Comparison of ENCODE assay signal across 1 cellular context in the genomic region with DNA sequence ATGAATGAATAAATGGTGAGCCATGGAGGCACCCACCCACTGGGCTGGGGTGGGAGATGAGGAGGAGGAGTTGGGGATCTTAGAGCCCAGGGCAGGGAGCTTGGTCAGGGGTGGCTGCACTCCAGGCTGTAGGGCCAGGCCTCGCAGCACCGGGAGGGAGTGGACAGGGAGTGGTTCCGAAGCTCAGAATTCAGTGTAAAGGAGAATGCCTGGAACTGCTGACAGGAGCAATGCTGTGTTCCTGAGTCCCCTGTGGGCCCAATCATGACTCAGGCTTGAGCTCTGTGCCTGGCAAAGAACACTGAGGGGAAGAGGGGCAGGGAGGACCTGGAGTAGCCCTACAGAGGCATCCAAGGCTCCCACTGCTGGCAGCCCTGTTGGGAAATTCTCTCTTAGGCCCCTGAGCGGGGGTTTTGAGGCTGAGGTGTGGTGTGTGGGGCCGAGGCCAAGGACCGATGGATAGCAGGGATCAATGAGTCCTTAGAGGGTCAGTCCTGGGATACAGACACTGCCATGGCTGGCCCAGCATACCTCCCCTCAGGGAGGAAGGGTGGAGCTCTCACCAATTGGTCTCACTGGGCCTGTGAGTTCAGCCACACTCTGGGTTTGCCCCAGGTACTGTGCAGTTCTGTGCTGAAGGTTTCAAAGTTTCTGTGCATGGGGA.
TF ChIP-seq lines count a peak whose summit lies in the region.

No MANE protein-coding gene starts in this region.

TF ChIP-seq in HepG2, 621 proteins besides CTCF, POLR2A, EP300 and RAD21:
- TF ChIP-seq SMAD1 (CRISPR knock-in tag; IDR thresholded peaks at IDR 0.05; ENCODE audit: borderline replicate concordance, low read depth) (no peak), ZNF790 (CRISPR knock-in tag; IDR thresholded peaks at IDR 0.05; ENCODE audit: borderline replicate concordance) (0 out of 2 replicates have a peak, but pooled peaks have one; percentile 22), KDM5B (CRISPR knock-in tag; IDR thresholded peaks at IDR 0.05; ENCODE audit: borderline replicate concordance) (0 out of 2 replicates have a peak, but pooled peaks have one; percentile 31), BORCS8-MEF2B (CRISPR knock-in tag; IDR thresholded peaks at IDR 0.05) (0 out of 2 replicates have a peak, but pooled peaks have one; percentile 53), AGO2 (optimal IDR thresholded peaks at IDR 0.05; ENCODE audit: low read depth, low read length) (peak; percentile 29), ZBTB34 (CRISPR knock-in tag; IDR thresholded peaks at IDR 0.05) (peak; percentile 27; the same call in 1 of the 2 replicates), ARID4A (CRISPR knock-in tag; IDR thresholded peaks at IDR 0.05; ENCODE audit: borderline replicate concordance) (0 out of 2 replicates have a peak, but pooled peaks have one; percentile 13)
- TF ChIP-seq, protein P1, sequence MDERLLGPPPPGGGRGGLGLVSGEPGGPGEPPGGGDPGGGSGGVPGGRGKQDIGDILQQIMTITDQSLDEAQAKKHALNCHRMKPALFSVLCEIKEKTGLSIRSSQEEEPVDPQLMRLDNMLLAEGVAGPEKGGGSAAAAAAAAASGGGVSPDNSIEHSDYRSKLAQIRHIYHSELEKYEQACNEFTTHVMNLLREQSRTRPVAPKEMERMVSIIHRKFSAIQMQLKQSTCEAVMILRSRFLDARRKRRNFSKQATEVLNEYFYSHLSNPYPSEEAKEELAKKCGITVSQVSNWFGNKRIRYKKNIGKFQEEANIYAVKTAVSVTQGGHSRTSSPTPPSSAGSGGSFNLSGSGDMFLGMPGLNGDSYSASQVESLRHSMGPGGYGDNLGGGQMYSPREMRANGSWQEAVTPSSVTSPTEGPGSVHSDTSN (CRISPR knock-in tag; IDR thresholded peaks at IDR 0.05): no peak
